Comparison of ENCODE assay signal across 15 cellular contexts in the genomic region with DNA sequence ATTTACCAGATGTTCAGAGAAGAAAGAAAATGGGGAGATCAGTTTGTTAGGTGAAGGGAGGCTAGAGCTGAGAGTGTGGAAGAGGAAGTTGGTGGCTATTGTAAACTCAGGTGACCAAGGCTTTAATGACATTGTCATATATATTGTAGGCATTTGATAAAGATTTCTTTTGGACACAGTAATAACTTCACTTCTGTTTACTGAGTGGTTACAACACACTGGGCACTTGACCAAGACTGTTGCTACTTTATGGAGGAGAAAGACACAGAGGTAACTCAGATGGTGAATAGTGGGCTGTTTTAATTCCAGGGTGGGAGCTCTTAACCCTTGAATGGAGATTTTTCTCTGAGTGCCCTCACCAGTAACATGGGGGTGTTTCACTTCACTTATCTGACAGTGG. TPM values are rescaled to one million over a fixed set of nuclear protein-coding genes. Genes with fewer than 3 reads are reported as not detected.
DNase-seq lines count a peak whose midpoint lies in the region; ATAC-seq and TF ChIP-seq lines count a peak whose summit lies in the region.
"Had no signal": no experiment of that assay in that cellular context is flagged by ENCODE, and none has a peak within 500 bp of the region (broad histone marks: within the 10 kb centered on the region; RNA-seq: fewer than 3 reads in every experiment).

No MANE protein-coding gene starts in this region.

- dilution Hi-C loops in IMR-90 (cut with HindIII; ENCODE audit: low sequenced_read_pairs, unreplicated experiment): loop anchor here (25.0 kb wide), 1 partner anchor 213 kb away; no protein-coding TSS in a partner anchor

- H3K27me3 ChIP-seq in IMR-90 (ENCODE audit: control insufficient read depth, insufficient read depth, low read length): no peaks in the 10 kb centered on the region
- H3K27me3 ChIP-seq in right atrium auricular region: no peaks in the 10 kb centered on the region
- H3K27me3 ChIP-seq in CD8-positive, alpha-beta memory T cell (ENCODE audit: insufficient read depth, low read length, poor library complexity, severe bottlenecking): no peaks in the 10 kb centered on the region

- H2AK9ac ChIP-seq in IMR-90 (replicated peaks; ENCODE audit: low read depth, low read length, poor library complexity): no peak overlapping the region

- no peak overlapping the region for H3K4me3 Mint-ChIP-seq in brain
- no peak overlapping the region for H3K4me3 Mint-ChIP-seq in stimulated activated effector memory CD8-positive, alpha-beta T cell treated with anti-CD3 and anti-CD28 coated beads, Interleukin-12 subunit alpha, Interleukin-12 subunit beta, amount 100 ng/mL, for 72 hours
- no peak overlapping the region for H3K4me3 Mint-ChIP-seq in CD8-positive, alpha-beta memory T cell
- H3K4me3 Mint-ChIP-seq: activated T-cell treated with anti-CD3 and anti-CD28 coated beads, Interleukin-2, amount 50 U/mL, for 72 hours had no signal

- peak; percentile 37 for DNase-seq in IMR-90
- DNase-seq in right atrium auricular region (ENCODE audit: low spot score): no peak
- no peak for DNase-seq in stimulated activated effector memory CD8-positive, alpha-beta T cell treated with anti-CD3 and anti-CD28 coated beads, Interleukin-12 subunit alpha, Interleukin-12 subunit beta, amount 100 ng/mL, for 72 hours (ENCODE audit: low spot score in 2 of 2)
- no peak for DNase-seq in CD8-positive, alpha-beta memory T cell
- no peak for DNase-seq in stimulated activated CD4-positive, alpha-beta T cell treated with anti-CD3 and anti-CD28 coated beads, Interleukin-2, amount 100 ng/mL, for 24 hours
- DNase-seq: activated T-cell treated with anti-CD3 and anti-CD28 coated beads, Interleukin-2, amount 50 U/mL, for 72 hours; Calu3; caudate nucleus; erythroblast; NCI-H2081 treated with DMSO at 0.1 percent for 48 hours; NK-92 treated with Interleukin-12 subunit alpha and Interleukin-12 subunit beta, amount 100 ng/mL, for 24 hours; substantia nigra had no signal

- H3K4me2 ChIP-seq in IMR-90 (ENCODE audit: low read depth, low read length): no peak overlapping the region

- peaks cover 32 to 79% of the 10 kb centered on the region in 2 experiments for H3K79me1 ChIP-seq in IMR-90 (ENCODE audit: low read depth in 1 of 2, low read length in 2 of 2)

- H3K14ac ChIP-seq in IMR-90 (replicated peaks; ENCODE audit: low read depth, low read length): no peak overlapping the region

- H3K36me3 Mint-ChIP-seq in brain: peaks cover 74% of the 10 kb centered on the region
- H3K36me3 Mint-ChIP-seq in stimulated activated effector memory CD8-positive, alpha-beta T cell treated with anti-CD3 and anti-CD28 coated beads, Interleukin-12 subunit alpha, Interleukin-12 subunit beta, amount 100 ng/mL, for 72 hours: peaks cover 67% of the 10 kb centered on the region
- H3K36me3 Mint-ChIP-seq in CD8-positive, alpha-beta memory T cell: peaks cover 0 to 81% (median 20%) of the 10 kb centered on the region in 3 donors

- ATAC-seq in IMR-90 (ENCODE audit: low read depth) (no peak; the same call in 1 of the 2 replicates), HG02623 (IDR thresholded peaks at IDR 0.05; ENCODE audit: unreplicated experiment) (no peak)
- no peak for ATAC-seq in stimulated activated effector memory CD8-positive, alpha-beta T cell treated with anti-CD3 and anti-CD28 coated beads, Interleukin-12 subunit alpha, Interleukin-12 subunit beta, amount 100 ng/mL, for 72 hours
- ATAC-seq: activated T-cell treated with anti-CD3 and anti-CD28 coated beads, Interleukin-2, amount 50 U/mL, for 72 hours; SK-N-SH treated with all-trans-retinoic acid at 6 μM for 48 hours had no signal

- peak overlapping the region in 3 of 5 experiments; percentile 1 to 91 (median 26) for H3K27ac Mint-ChIP-seq in brain
- peak overlapping the region; percentile 4 for H3K27ac Mint-ChIP-seq in stimulated activated effector memory CD8-positive, alpha-beta T cell treated with anti-CD3 and anti-CD28 coated beads, Interleukin-12 subunit alpha, Interleukin-12 subunit beta, amount 100 ng/mL, for 72 hours
- peak overlapping the region in 4 of 8 donors; percentile 2 to 36 (median 19) for H3K27ac Mint-ChIP-seq in CD8-positive, alpha-beta memory T cell

- H3K27me3 Mint-ChIP-seq in brain: no peaks in the 10 kb centered on the region
- H3K27me3 Mint-ChIP-seq in CD8-positive, alpha-beta memory T cell: no peaks in the 10 kb centered on the region

- in situ Hi-C loops in IMR-90 (cut with MboI; ENCODE audit: low sequenced_read_pairs): no loop called here

- H3K36me3 ChIP-seq in IMR-90 (ENCODE audit: control insufficient read depth, insufficient read depth, low read length): peaks cover 27% of the 10 kb centered on the region
- H3K36me3 ChIP-seq in right atrium auricular region: peaks cover 36% of the 10 kb centered on the region
- H3K36me3 ChIP-seq in CD8-positive, alpha-beta memory T cell (ENCODE audit: insufficient read depth, low read length): peaks cover 36% of the 10 kb centered on the region

- H3K23ac ChIP-seq in IMR-90 (ENCODE audit: low read depth, low read length): no peak overlapping the region

- TF ChIP-seq RAD21 in IMR-90 (IDR thresholded peaks at IDR 0.05; ENCODE audit: low read length): no peak

- no peak overlapping the region for H3K4me3 ChIP-seq in IMR-90 (ENCODE audit: insufficient read depth, low read depth, low read length)
- no peak overlapping the region for H3K4me3 ChIP-seq in right atrium auricular region
- H3K4me3 ChIP-seq in CD8-positive, alpha-beta memory T cell (ENCODE audit: low read length): no peak overlapping the region

- H3K9me3 Mint-ChIP-seq in brain: peaks cover 0 to 4% (median 0%) of the 10 kb centered on the region in 5 experiments
- no peaks in the 10 kb centered on the region for H3K9me3 Mint-ChIP-seq in stimulated activated effector memory CD8-positive, alpha-beta T cell treated with anti-CD3 and anti-CD28 coated beads, Interleukin-12 subunit alpha, Interleukin-12 subunit beta, amount 100 ng/mL, for 72 hours
- H3K9me3 Mint-ChIP-seq in CD8-positive, alpha-beta memory T cell: no peaks in the 10 kb centered on the region
- H3K9me3 Mint-ChIP-seq: activated T-cell treated with anti-CD3 and anti-CD28 coated beads, Interleukin-2, amount 50 U/mL, for 72 hours had no signal

- intact Hi-C loops in IMR-90 (cut with micrococcal nuclease): no loop called here

- no peak overlapping the region for H2BK15ac ChIP-seq in IMR-90 (ENCODE audit: low read depth, low read length)

- BruUV-seq in IMR-90 (replicated peaks; lab: Mats Ljungman, UMichigan): no TSS peak

- no peak overlapping the region for H2BK20ac ChIP-seq in IMR-90 (ENCODE audit: low read depth, low read length)

- H2BK5ac ChIP-seq in IMR-90 (ENCODE audit: low read depth, low read length, poor library complexity, severe bottlenecking): no peak overlapping the region

- H4K5ac ChIP-seq in IMR-90 (ENCODE audit: low read depth, low read length): no peak overlapping the region

- no peak for TF ChIP-seq POLR2A in IMR-90 (IDR thresholded peaks at IDR 0.05; ENCODE audit: low read depth, low read length)

- TF ChIP-seq CTCF in IMR-90 (conservative IDR thresholded peaks at IDR 0.05; ENCODE audit: low read depth, low read length) (no peak), brain (conservative IDR thresholded peaks at IDR 0.05) (no peak), right atrium auricular region (IDR thresholded peaks at IDR 0.05) (no peak)

- H4K91ac ChIP-seq in IMR-90 (ENCODE audit: insufficient read depth, low read depth, low read length): no peak overlapping the region

- no peak overlapping the region for H2AK5ac ChIP-seq in IMR-90 (ENCODE audit: low read depth, low read length)

- peaks cover 33% of the 10 kb centered on the region for H3K4me1 Mint-ChIP-seq in brain
- H3K4me1 Mint-ChIP-seq in stimulated activated effector memory CD8-positive, alpha-beta T cell treated with anti-CD3 and anti-CD28 coated beads, Interleukin-12 subunit alpha, Interleukin-12 subunit beta, amount 100 ng/mL, for 72 hours: peaks cover 30% of the 10 kb centered on the region
- H3K4me1 Mint-ChIP-seq in CD8-positive, alpha-beta memory T cell: peaks cover 34 to 58% (median 50%) of the 10 kb centered on the region in 3 donors

- peaks cover 44% of the 10 kb centered on the region for H4K20me1 ChIP-seq in IMR-90 (ENCODE audit: insufficient read depth, low read length)

- H3K9ac ChIP-seq in IMR-90 (ENCODE audit: low read depth, low read length): no peak overlapping the region

- no peak overlapping the region for H3K4ac ChIP-seq in IMR-90 (ENCODE audit: low read depth, low read length)

- H4K8ac ChIP-seq in IMR-90 (ENCODE audit: low read depth in 2 of 2, low read length in 2 of 2): no peak overlapping the region

- H2BK120ac ChIP-seq in IMR-90 (ENCODE audit: low read depth, low read length): no peak overlapping the region

- CTCF ChIA-PET in IMR-90 (lab: Yijun Ruan, JAX): interaction anchor here (0.5 kb wide), 1 partner anchor 71 kb away, joined by 7 read pairs; no protein-coding TSS in a partner anchor
- CTCF ChIA-PET in CD8-positive, alpha-beta memory T cell (lab: Charles Lee): no interaction called here

- no peak overlapping the region for H3K27ac ChIP-seq in IMR-90 (ENCODE audit: insufficient read depth, low read length)
- peak overlapping the region; percentile 71 to 82 for H3K27ac ChIP-seq in right atrium auricular region
- no peak overlapping the region for H3K27ac ChIP-seq in CD8-positive, alpha-beta memory T cell (ENCODE audit: low read depth, low read length)

- no peak overlapping the region for H3K56ac ChIP-seq in IMR-90 (ENCODE audit: extremely low read depth, insufficient read depth, low read length)

- POLR2A ChIA-PET in IMR-90 (lab: Charles Lee; ENCODE audit: unreplicated experiment): no interaction called here
- POLR2A ChIA-PET in CD8-positive, alpha-beta memory T cell (lab: Charles Lee): no interaction called here

- no peak overlapping the region for H3K18ac ChIP-seq in IMR-90 (ENCODE audit: low read depth, low read length)

- H3K4me1 ChIP-seq in IMR-90 (ENCODE audit: control insufficient read depth, insufficient read depth, low read length) (peaks cover 5% of the 10 kb centered on the region), right atrium auricular region (peaks cover 0 to 41% of the 10 kb centered on the region in 2 donors)
- no peaks in the 10 kb centered on the region for H3K4me1 ChIP-seq in CD8-positive, alpha-beta memory T cell (ENCODE audit: insufficient read depth, low read length)

- no peak overlapping the region for H2AFZ ChIP-seq in IMR-90 (replicated peaks; ENCODE audit: low read length, poor library complexity)

- peaks cover 7% of the 10 kb centered on the region; the same call in 1 of the 2 replicates for H3K9me1 ChIP-seq in IMR-90 (ENCODE audit: insufficient read depth, low read length)

- no peaks in the 10 kb centered on the region for H3K9me3 ChIP-seq in IMR-90 (ENCODE audit: control insufficient read depth, insufficient read depth, low read length)
- no peaks in the 10 kb centered on the region for H3K9me3 ChIP-seq in right atrium auricular region
- H3K9me3 ChIP-seq in CD8-positive, alpha-beta memory T cell (ENCODE audit: low read length): no peaks in the 10 kb centered on the region

RNA-seq across cellular contexts. Expression of gene TNRC6A, which starts 46.0 kb away (rescaled TPM):
- total RNA-seq in IMR-90 (2012; rRNA removed) (32.4 and 36.9 TPM in 2 replicates), right atrium auricular region (10 to 100 TPM; 23.5 to 24.4 TPM)
- polyA plus RNA-seq in IMR-90 (2012; rRNA removed) (37.3 and 42.3 TPM in 2 replicates), brain (ENCODE audit: insufficient read depth, low read depth, low replicate concordance) (10.1 TPM)
- polyA plus RNA-seq in IMR-90 (2012; cell fraction: cytosol; rRNA removed): 15.0 and 15.5 TPM in 2 replicates
- polyA plus RNA-seq in IMR-90 (2012; cell fraction: nucleus; rRNA removed; ENCODE audit: low replicate concordance): 99.8 and 215 TPM in 2 replicates
- 10 to 100 TPM; 40.4 to 44.0 TPM for total RNA-seq in CD8-positive, alpha-beta memory T cell
- polyA plus RNA-seq in CD8-positive, alpha-beta memory T cell: 11.4 TPM

Comparison
In these comparisons a context has a peak if more than half of its experiments do, and no peak if none do; other contexts are left out.
1. H3K27ac ChIP-seq: peak in right atrium auricular region (2 of 2); none in IMR-90 (single experiment) and CD8-positive, alpha-beta memory T cell (single experiment).